8 cellular contexts compared by ENCODE assay signal in the genomic region with DNA sequence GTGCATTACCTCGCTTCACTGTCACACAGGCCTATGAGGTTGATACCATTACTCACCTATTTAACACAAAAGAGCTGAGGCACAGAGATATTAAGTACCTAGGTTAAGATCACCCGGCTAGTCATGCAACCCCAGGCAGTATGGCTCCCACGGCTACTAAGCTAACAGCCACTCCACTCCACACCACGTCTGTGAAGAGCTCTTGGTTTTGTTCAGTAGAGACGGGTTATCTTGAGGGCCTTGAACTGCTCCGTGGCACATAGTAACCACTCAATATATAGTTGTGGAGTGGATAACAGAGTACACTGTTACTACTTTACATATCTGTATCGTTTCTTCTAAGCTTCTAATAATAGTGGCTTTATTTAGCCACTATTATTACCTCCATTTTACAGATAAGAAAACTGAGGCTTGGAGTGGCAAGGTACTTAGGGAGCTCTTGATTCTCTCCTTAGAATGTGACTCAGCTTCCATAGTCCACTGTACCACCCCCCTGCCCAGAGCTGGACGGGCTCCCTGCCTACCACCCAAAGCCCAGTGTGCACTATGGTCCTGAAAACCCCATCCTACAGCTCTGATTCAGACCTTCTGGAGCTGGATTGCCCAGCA. TPM values are rescaled to one million over a fixed set of nuclear protein-coding genes. Genes with fewer than 3 reads are reported as not detected.
DNase-seq lines count a peak whose midpoint lies in the region; ATAC-seq and TF ChIP-seq lines count a peak whose summit lies in the region.

No MANE protein-coding gene starts in this region.

- no peak for DNase-seq in Panc1 (ENCODE audit: low read depth, low spot score)
- DNase-seq in esophagus muscularis mucosa (ENCODE audit: extremely low spot score), result no peak
- DNase-seq in prostate gland (ENCODE audit: low spot score), result no peak
- DNase-seq in stimulated activated CD4-positive, alpha-beta T cell treated with anti-CD3 and anti-CD28 coated beads, Interleukin-15, amount 100 ng/mL, for 24 hours, result no peak

- H3K36me3 ChIP-seq in ES-I3 (ENCODE audit: insufficient read depth, low read length) (no peaks in the 10 kb centered on the region), Panc1 (ENCODE audit: control insufficient read depth, insufficient read depth, low read length) (no peaks in the 10 kb centered on the region), esophagus muscularis mucosa (peaks cover 0 to 9% (median 4%) of the 10 kb centered on the region in 4 donors), prostate gland (no peaks in the 10 kb centered on the region)

- in situ Hi-C loops in Panc1 (cut with HindIII; ENCODE audit: low pct_unique_long_range_greater_than_20kb, low sequenced_read_pairs), result no loop called here

- peaks cover 13% of the 10 kb centered on the region for H3K4me1 ChIP-seq in ES-I3 (ENCODE audit: insufficient read depth, low read length)
- H3K4me1 ChIP-seq in Panc1 (ENCODE audit: control insufficient read depth, insufficient read depth, low read length), result no peaks in the 10 kb centered on the region; the same call in 1 of the 2 replicates
- H3K4me1 ChIP-seq in esophagus muscularis mucosa, result peaks cover 10 to 22% (median 16%) of the 10 kb centered on the region in 4 donors
- peaks cover 2% of the 10 kb centered on the region for H3K4me1 ChIP-seq in prostate gland (replicated peaks)

- POLR2A ChIA-PET in Panc1 (lab: Charles Lee), result no interaction called here

- BruUV-seq in Panc1 (replicated peaks; lab: Mats Ljungman, UMichigan), result no TSS peak

- no peaks in the 10 kb centered on the region for H3K9me3 ChIP-seq in ES-I3 (ENCODE audit: control insufficient read depth, insufficient read depth, low read length)
- H3K9me3 ChIP-seq in Panc1 (ENCODE audit: control insufficient read depth, insufficient read depth, low read depth, low read length), result no peaks in the 10 kb centered on the region
- no peaks in the 10 kb centered on the region for H3K9me3 ChIP-seq in esophagus muscularis mucosa
- no peaks in the 10 kb centered on the region for H3K9me3 ChIP-seq in prostate gland

- H3K4me3 ChIP-seq in Panc1 (ENCODE audit: low read depth in 2 of 2, low read length in 2 of 2), result peak overlapping the region; percentile 56 to 58
- H3K4me3 ChIP-seq in esophagus muscularis mucosa, result peak overlapping the region; percentile 71 to 78 (median 74)
- peak overlapping the region; percentile 61 to 63 for H3K4me3 ChIP-seq in prostate gland

- intact Hi-C loops in Panc1 (cut with micrococcal nuclease; ENCODE audit: unreplicated experiment), result loop anchor here (10.0 kb wide), 1 partner anchor 79 kb away; the partner anchor contains the start of gene TRIM14
- intact Hi-C loops in esophagus muscularis mucosa (cut with DNase I), result no loop called here
- intact Hi-C loops in prostate gland (cut with DNase I), result loop anchor here (10.0 kb wide), 1 partner anchor 119 kb away; no protein-coding TSS in a partner anchor

- H3K27me3 ChIP-seq in Panc1 (ENCODE audit: control insufficient read depth, insufficient read depth, low read length) (no peaks in the 10 kb centered on the region), esophagus muscularis mucosa (peaks cover 0 to 8% (median 0%) of the 10 kb centered on the region in 4 donors), prostate gland (replicated peaks; ENCODE audit: insufficient read depth) (no peaks in the 10 kb centered on the region)

- TF ChIP-seq POLR2A in esophagus muscularis mucosa (IDR thresholded peaks at IDR 0.05; ENCODE audit: low read depth), result no peak
- no peak for TF ChIP-seq POLR2A in prostate gland (IDR thresholded peaks at IDR 0.05)

- ATAC-seq in Panc1 (no peak), GM21423 (IDR thresholded peaks at IDR 0.05; ENCODE audit: unreplicated experiment) (no peak), GM19463 (IDR thresholded peaks at IDR 0.05; ENCODE audit: unreplicated experiment) (no peak), HG03039 (IDR thresholded peaks at IDR 0.05; ENCODE audit: unreplicated experiment) (no peak)

- no peak for TF ChIP-seq EP300 in esophagus muscularis mucosa (IDR thresholded peaks at IDR 0.05)

- H3K9ac ChIP-seq in ES-I3 (ENCODE audit: low read depth, low read length), result peak overlapping the region; percentile 86

- 66% methylated on average over 8 of the region's 8 CpGs for WGBS in esophagus muscularis mucosa
- 56% methylated on average over 8 of the region's 8 CpGs for WGBS in prostate gland

- no peak overlapping the region for H3K27ac ChIP-seq in Panc1 (ENCODE audit: low read length)
- H3K27ac ChIP-seq in esophagus muscularis mucosa (replicated peaks in 1 of 4), result peak overlapping the region; percentile 65 to 80 (median 72)
- peak overlapping the region; percentile 93 to 94 for H3K27ac ChIP-seq in prostate gland

- TF ChIP-seq CTCF in Panc1 (IDR thresholded peaks at IDR 0.05), result no peak
- TF ChIP-seq CTCF in esophagus muscularis mucosa (IDR thresholded peaks at IDR 0.05), result no peak
- TF ChIP-seq CTCF in prostate gland (IDR thresholded peaks at IDR 0.05), result no peak

- CTCF ChIA-PET in Panc1 (lab: Charles Lee), result no interaction called here

RNA-seq across cellular contexts. Expression of gene CORO2A, which starts 1.0 kb away (rescaled TPM):
- total RNA-seq in Panc1 (2021; ENCODE audit: unreplicated experiment), result 2.0 TPM
- 3.3 TPM for polyA plus RNA-seq in Panc1 (2012; ENCODE audit: insufficient read length)
- 1 to 10 TPM in 3 of 4 donors, under 1 TPM in 1; 0.42 to 2.7 (median 1.9) TPM for total RNA-seq in esophagus muscularis mucosa
- 10 to 100 TPM; 31.2 to 45.3 TPM for total RNA-seq in prostate gland

Comparison
In these comparisons a context has a peak if more than half of its experiments do, and no peak if none do; other contexts are left out.
1. RNA of gene CORO2A, which starts 1.0 kb away (total RNA-seq): 31.2 to 45.3 TPM in prostate gland; 0.42 to 2.7 TPM in esophagus muscularis mucosa and 2.0 TPM in Panc1 (single experiment); every median in the first group is over 4 times any median in the second.
2. Peak in every context shown above with its lines, with median percentiles within 50 percentile points of each other: H3K4me3 ChIP-seq.